ENCODE assay signal across 9 cellular contexts in genomic region chr17:47275245-47275984, GRCh38. TPM values are rescaled to one million over a fixed set of nuclear protein-coding genes. Genes with fewer than 3 reads are reported as not detected.
DNase-seq lines count a peak whose midpoint lies in the region; ATAC-seq, FAIRE-seq and TF ChIP-seq lines count a peak whose summit lies in the region.
"Had no signal": no experiment of that assay in that cellular context is flagged by ENCODE, and none has a peak within 500 bp of the region (broad histone marks: within the 10 kb centered on the region; RNA-seq: fewer than 3 reads in every experiment).

No MANE protein-coding gene starts in this region.

- H3K9me3 ChIP-seq in lower lobe of right lung (no peaks in the 10 kb centered on the region), upper lobe of right lung (no peaks in the 10 kb centered on the region)

- H3K4me1 ChIP-seq in lower lobe of right lung (peaks cover 57% of the 10 kb centered on the region), upper lobe of right lung (peaks cover 53% of the 10 kb centered on the region)

- ATAC-seq in lower lobe of right lung (peak; percentile 15 to 25), upper lobe of right lung (no peak), GM21786 (IDR thresholded peaks at IDR 0.05; ENCODE audit: unreplicated experiment) (no peak)

- no peak for TF ChIP-seq CTCF in lower lobe of right lung (IDR thresholded peaks at IDR 0.05)
- TF ChIP-seq CTCF in upper lobe of right lung (IDR thresholded peaks at IDR 0.05), result no peak
- no peak for TF ChIP-seq CTCF in dorsolateral prefrontal cortex (IDR thresholded peaks at IDR 0.05 in 54 of 56, conservative IDR thresholded peaks at IDR 0.05 in 2 of 56; ENCODE audit: low read depth in 1 of 56, partially characterized antibody in 56 of 56)

- H3K27ac ChIP-seq in lower lobe of right lung, result peak overlapping the region; percentile 58
- H3K27ac ChIP-seq in upper lobe of right lung, result peak overlapping the region; percentile 51
- peak overlapping the region in 22 of 59 donors; percentile 5 to 72 (median 30) for H3K27ac ChIP-seq in dorsolateral prefrontal cortex

- H3K36me3 ChIP-seq in lower lobe of right lung, result no peaks in the 10 kb centered on the region
- H3K36me3 ChIP-seq in upper lobe of right lung, result no peaks in the 10 kb centered on the region

- DNase-seq in NCI-H2227 (lab: John Stamatoyannopoulos, UW; ENCODE audit: unreplicated experiment), result peak; percentile 46
- DNase-seq in ecto neural progenitor cell (ENCODE audit: low spot score), result peak; percentile 86
- peak; percentile 59 for DNase-seq in lower lobe of right lung
- DNase-seq in upper lobe of right lung, result no peak
- DNase-seq in dorsolateral prefrontal cortex, result no peak
- no peak for DNase-seq in GM12892 (ENCODE audit: insufficient read length)
- no peak for DNase-seq in anterior cingulate cortex (lab: John Stamatoyannopoulos, UW)
- DNase-seq: activated CD4-positive, alpha-beta T cell treated with anti-CD3 and anti-CD28 coated beads, Interleukin-2, amount 50 U/mL, for 48 hours had no signal

- H3K4me3 ChIP-seq in lower lobe of right lung (no peak overlapping the region), upper lobe of right lung (no peak overlapping the region), dorsolateral prefrontal cortex (no peak overlapping the region)

- FAIRE-seq in GM12892 (lab: Jason Lieb, UNC), result no peak

- intact Hi-C loops in lower lobe of right lung (cut with DNase I), result no loop called here
- intact Hi-C loops in upper lobe of right lung (cut with DNase I), result no loop called here
- intact Hi-C loops in dorsolateral prefrontal cortex (cut with DNase I), result no loop called here

- H3K27me3 ChIP-seq in lower lobe of right lung (ENCODE audit: low read depth) (no peaks in the 10 kb centered on the region), upper lobe of right lung (no peaks in the 10 kb centered on the region), dorsolateral prefrontal cortex (peaks cover 0 to 3% (median 0%) of the 10 kb centered on the region in 45 donors)

- no peak for TF ChIP-seq POLR2A in GM12892 (IDR thresholded peaks at IDR 0.05; ENCODE audit: low read depth, low read length)

RNA-seq across cellular contexts. Expression of gene ITGB3, which starts 21.8 kb away (rescaled TPM):
- total RNA-seq in lower lobe of right lung (10.5 TPM), upper lobe of right lung (6.6 TPM), dorsolateral prefrontal cortex (1 to 10 TPM in 91 of 120 experiments, under 1 TPM in 29; 0.16 to 6.6 (median 1.6) TPM)
- 5.5 TPM for polyA plus RNA-seq in GM12892 (2012; ENCODE audit: missing spikeins)

RNA-seq across cellular contexts. Expression of gene EFCAB13, which starts 48.3 kb away (rescaled TPM):
- total RNA-seq in lower lobe of right lung (13.0 TPM), upper lobe of right lung (11.8 TPM), dorsolateral prefrontal cortex (10 to 100 TPM in 4 of 120 experiments, 1 to 10 TPM in 114, under 1 TPM in 2; 0.79 to 14.6 (median 3.8) TPM)
- polyA plus RNA-seq in GM12892 (2012; ENCODE audit: missing spikeins), result 4.5 TPM

Comparison
In these comparisons a context has a peak if more than half of its experiments do, and no peak if none do; other contexts are left out.
1. DNase-seq: peak in NCI-H2227 (single experiment), ecto neural progenitor cell (single experiment) and lower lobe of right lung (single experiment); none in upper lobe of right lung (single experiment), dorsolateral prefrontal cortex (0 of 10), GM12892 (single experiment) and anterior cingulate cortex (0 of 58).
2. ATAC-seq: peak in lower lobe of right lung (2 of 2); none in upper lobe of right lung (single experiment) and GM21786 (single experiment).